1 cellular context compared by ENCODE assay signal in genomic region chr4:98603683-98604573, GRCh38.
TF ChIP-seq lines count a peak whose summit lies in the region.

No MANE protein-coding gene starts in this region.

TF ChIP-seq in GM12878, 131 proteins besides CTCF, POLR2A, EP300 and RAD21:
- TF ChIP-seq ATF2 (IDR thresholded peaks at IDR 0.05; ENCODE audit: low read length) (no peak), FOXK2 (IDR thresholded peaks at IDR 0.05) (no peak), CEBPB (IDR thresholded peaks at IDR 0.05; ENCODE audit: borderline replicate concordance in 1 of 2, low read depth in 2 of 2, low read length in 2 of 2) (no peak), ZBTB33 (IDR thresholded peaks at IDR 0.05) (no peak), ATF3 (IDR thresholded peaks at IDR 0.05; ENCODE audit: borderline replicate concordance, extremely low read depth, low read depth, low read length) (no peak), WRNIP1 (IDR thresholded peaks at IDR 0.05; ENCODE audit: borderline replicate concordance, low read depth, low read length) (no peak), FOXM1 (IDR thresholded peaks at IDR 0.05; ENCODE audit: low read depth, low read length) (no peak)
